In the genomic region with DNA sequence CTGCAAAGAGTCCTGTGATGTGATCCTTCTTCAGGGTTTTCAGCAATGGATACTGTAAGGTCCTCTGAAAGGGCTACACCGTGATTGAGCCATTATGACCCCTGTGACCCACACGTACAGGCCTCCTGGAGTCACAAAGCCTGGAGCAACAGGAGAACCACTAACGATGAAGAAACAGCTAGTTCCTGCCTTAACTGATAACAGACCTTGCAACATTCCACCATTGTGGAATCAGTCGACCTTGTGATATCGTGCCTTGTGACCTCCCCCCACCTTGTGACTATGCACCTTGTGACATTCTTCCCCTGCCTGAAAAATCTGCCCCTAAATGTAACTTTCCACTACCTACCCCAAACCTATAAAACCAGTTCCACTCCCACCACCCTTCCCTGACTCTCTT, we compare ENCODE assay signal across 1 cellular context.
A peak's percentile ranks its signal among the peaks of the same experiment; 100 is the strongest.
TF ChIP-seq lines count a peak whose summit lies in the region.

No MANE protein-coding gene starts in this region.

TF ChIP-seq in HepG2, 621 proteins besides CTCF, POLR2A, EP300 and RAD21:
- TF ChIP-seq, protein P1, sequence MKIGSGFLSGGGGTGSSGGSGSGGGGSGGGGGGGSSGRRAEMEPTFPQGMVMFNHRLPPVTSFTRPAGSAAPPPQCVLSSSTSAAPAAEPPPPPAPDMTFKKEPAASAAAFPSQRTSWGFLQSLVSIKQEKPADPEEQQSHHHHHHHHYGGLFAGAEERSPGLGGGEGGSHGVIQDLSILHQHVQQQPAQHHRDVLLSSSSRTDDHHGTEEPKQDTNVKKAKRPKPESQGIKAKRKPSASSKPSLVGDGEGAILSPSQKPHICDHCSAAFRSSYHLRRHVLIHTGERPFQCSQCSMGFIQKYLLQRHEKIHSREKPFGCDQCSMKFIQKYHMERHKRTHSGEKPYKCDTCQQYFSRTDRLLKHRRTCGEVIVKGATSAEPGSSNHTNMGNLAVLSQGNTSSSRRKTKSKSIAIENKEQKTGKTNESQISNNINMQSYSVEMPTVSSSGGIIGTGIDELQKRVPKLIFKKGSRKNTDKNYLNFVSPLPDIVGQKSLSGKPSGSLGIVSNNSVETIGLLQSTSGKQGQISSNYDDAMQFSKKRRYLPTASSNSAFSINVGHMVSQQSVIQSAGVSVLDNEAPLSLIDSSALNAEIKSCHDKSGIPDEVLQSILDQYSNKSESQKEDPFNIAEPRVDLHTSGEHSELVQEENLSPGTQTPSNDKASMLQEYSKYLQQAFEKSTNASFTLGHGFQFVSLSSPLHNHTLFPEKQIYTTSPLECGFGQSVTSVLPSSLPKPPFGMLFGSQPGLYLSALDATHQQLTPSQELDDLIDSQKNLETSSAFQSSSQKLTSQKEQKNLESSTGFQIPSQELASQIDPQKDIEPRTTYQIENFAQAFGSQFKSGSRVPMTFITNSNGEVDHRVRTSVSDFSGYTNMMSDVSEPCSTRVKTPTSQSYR (CRISPR knock-in tag; IDR thresholded peaks at IDR 0.05; ENCODE audit: borderline replicate concordance) = peak; percentile 11; the same call in 1 of the 2 replicates
TF ChIP-seq in HepG2: peak in this region for 1; not testable (repeated sequence) for 620.
